ENCODE assay signal across 16 cellular contexts in genomic region chr12:90120627-90121026, GRCh38.
DNase-seq lines count a peak whose midpoint lies in the region; ATAC-seq and TF ChIP-seq lines count a peak whose summit lies in the region.
"Had no signal": no experiment of that assay in that cellular context is flagged by ENCODE, and none has a peak within 500 bp of the region (broad histone marks: within the 10 kb centered on the region; RNA-seq: fewer than 3 reads in every experiment).

No MANE protein-coding gene starts in this region.

- no peaks in the 10 kb centered on the region for H3K4me1 ChIP-seq in HCT116 (ENCODE audit: control insufficient read depth in 1 of 2, insufficient read depth in 2 of 2, low read length in 2 of 2)
- H3K4me1 ChIP-seq: Caco-2 had no signal

- intact Hi-C loops in HCT116 (cut with micrococcal nuclease) = no loop called here

- no peaks in the 10 kb centered on the region for H4K20me1 ChIP-seq in HCT116 (ENCODE audit: insufficient read depth)

- H3K9me2 ChIP-seq in HCT116 (ENCODE audit: insufficient read depth) = no peaks in the 10 kb centered on the region

- H2AFZ ChIP-seq in HCT116 (ENCODE audit: low read depth, low read length, poor library complexity, severe bottlenecking) = no peak overlapping the region

- no peak overlapping the region for H3K27ac ChIP-seq in HCT116 (ENCODE audit: low read depth, low read length)
- H3K27ac ChIP-seq: 22Rv1, A549, C4-2B had no signal

- no peak overlapping the region for H3K4me2 ChIP-seq in HCT116 (ENCODE audit: low read length)
- H3K4me2 ChIP-seq: A549 had no signal

- H3K79me2 ChIP-seq in HCT116 (ENCODE audit: insufficient read depth, low read length) = no peaks in the 10 kb centered on the region

- H3K9me3 ChIP-seq in HCT116 (ENCODE audit: control insufficient read depth in 1 of 2, insufficient read depth in 1 of 2, low read depth in 1 of 2, low read length in 2 of 2) = no peaks in the 10 kb centered on the region

- DNase-seq in DMS 273 (lab: John Stamatoyannopoulos, UW; ENCODE audit: unreplicated experiment) = peak; percentile 2
- DNase-seq in DMS 273 treated with DMSO at 0.1 percent for 48 hours (lab: John Stamatoyannopoulos, UW) = no peak
- DNase-seq in HCT116 (ENCODE audit: low read depth, low spot score) = no peak
- peak; percentile 25 for DNase-seq in LHCN-M2 (ENCODE audit: low read depth)
- DNase-seq in choroid plexus epithelial cell (ENCODE audit: low read depth) = peak; percentile 11
- no peak for DNase-seq in foreskin melanocyte
- DNase-seq: AML-193; Caco-2; CD4-positive, alpha-beta T cell; DMS79 treated with DMSO at 0.1 percent for 48 hours; GF-D8; H9 had no signal

- BruUV-seq in HCT116 (replicated peaks; lab: Mats Ljungman, UMichigan) = no TSS peak

- ATAC-seq in HCT116 (no peak), GM21360 (IDR thresholded peaks at IDR 0.05; ENCODE audit: unreplicated experiment) (no peak)
- ATAC-seq: A549 had no signal

- no peaks in the 10 kb centered on the region for H3K27me3 ChIP-seq in HCT116 (ENCODE audit: insufficient read depth, low read length)

- no peak for TF ChIP-seq RAD21 in HCT116 (IDR thresholded peaks at IDR 0.05; ENCODE audit: low read depth)

- TF ChIP-seq CTCF in HCT116 (IDR thresholded peaks at IDR 0.05 in 2 of 3, conservative IDR thresholded peaks at IDR 0.05 in 1 of 3; ENCODE audit: borderline replicate concordance in 1 of 3, insufficient read depth in 1 of 3, low read depth in 2 of 3, low read length in 2 of 3) (no peak), choroid plexus epithelial cell (conservative IDR thresholded peaks at IDR 0.05; ENCODE audit: low read depth, low read length) (no peak)

- CTCF ChIA-PET in HCT116 (lab: Charles Lee) = no interaction called here

- H3K36me3 ChIP-seq in HCT116 (ENCODE audit: control insufficient read depth in 1 of 2, insufficient read depth in 2 of 2, low read length in 2 of 2) = no peaks in the 10 kb centered on the region

- H3K4me3 ChIP-seq in HCT116 (replicated peaks in 1 of 2; ENCODE audit: low read depth in 1 of 2, low read length in 2 of 2) (no peak overlapping the region), choroid plexus epithelial cell (ENCODE audit: low read depth, low read length) (no peak overlapping the region)
- H3K4me3 ChIP-seq: A549 had no signal

- POLR2A ChIA-PET in HCT116 (lab: Charles Lee) = no interaction called here

- no peak for TF ChIP-seq POLR2A in HCT116 (IDR thresholded peaks at IDR 0.05; ENCODE audit: borderline replicate concordance, extremely low read depth, insufficient read depth, insufficient read length)

- RAD21 ChIA-PET in HCT116 (lab: Charles Lee; ENCODE audit: low non-redundant PET in 1 of 2, low total read pairs in 2 of 2, uncharacterized antibody in 2 of 2, unreplicated experiment in 2 of 2) = no interaction called here

- H3K9ac ChIP-seq in HCT116 (ENCODE audit: low read length) = no peak overlapping the region

TF ChIP-seq in HCT116, 20 proteins besides CTCF, POLR2A, EP300 and RAD21:
- TF ChIP-seq CBX3 (IDR thresholded peaks at IDR 0.05; ENCODE audit: low read depth) (peak; percentile 17; the same call in 1 of the 2 replicates), POLR2AphosphoS5 (IDR thresholded peaks at IDR 0.05; ENCODE audit: low read depth, low read length) (no peak), REST (IDR thresholded peaks at IDR 0.05; ENCODE audit: low read depth) (no peak)

Comparison
In these comparisons a context has a peak if more than half of its experiments do, and no peak if none do; other contexts are left out.
1. DNase-seq: peak in DMS 273 (single experiment), LHCN-M2 (single experiment) and choroid plexus epithelial cell (single experiment); none in DMS 273 treated with DMSO at 0.1 percent for 48 hours (single experiment), HCT116 (single experiment) and foreskin melanocyte (single experiment).